8 cellular contexts compared by ENCODE assay signal in the genomic region with DNA sequence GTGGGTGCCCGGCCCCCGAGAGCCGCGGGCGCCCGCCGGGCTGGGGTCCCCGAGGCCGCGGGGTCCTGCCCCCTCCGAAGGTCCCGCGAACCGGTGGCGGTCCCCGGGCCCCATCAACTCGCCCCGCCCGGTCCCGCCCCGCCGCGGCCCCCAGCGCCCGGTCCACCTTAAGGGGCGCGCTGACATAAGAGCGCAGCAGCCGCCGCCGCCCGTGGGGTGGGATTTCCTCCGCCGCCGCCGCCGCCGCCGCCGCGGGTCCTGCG. TPM values are rescaled to one million over a fixed set of nuclear protein-coding genes. Genes with fewer than 3 reads are reported as not detected.
DNase-seq lines count a peak whose midpoint lies in the region; ATAC-seq and TF ChIP-seq lines count a peak whose summit lies in the region.

A gene with protein sequence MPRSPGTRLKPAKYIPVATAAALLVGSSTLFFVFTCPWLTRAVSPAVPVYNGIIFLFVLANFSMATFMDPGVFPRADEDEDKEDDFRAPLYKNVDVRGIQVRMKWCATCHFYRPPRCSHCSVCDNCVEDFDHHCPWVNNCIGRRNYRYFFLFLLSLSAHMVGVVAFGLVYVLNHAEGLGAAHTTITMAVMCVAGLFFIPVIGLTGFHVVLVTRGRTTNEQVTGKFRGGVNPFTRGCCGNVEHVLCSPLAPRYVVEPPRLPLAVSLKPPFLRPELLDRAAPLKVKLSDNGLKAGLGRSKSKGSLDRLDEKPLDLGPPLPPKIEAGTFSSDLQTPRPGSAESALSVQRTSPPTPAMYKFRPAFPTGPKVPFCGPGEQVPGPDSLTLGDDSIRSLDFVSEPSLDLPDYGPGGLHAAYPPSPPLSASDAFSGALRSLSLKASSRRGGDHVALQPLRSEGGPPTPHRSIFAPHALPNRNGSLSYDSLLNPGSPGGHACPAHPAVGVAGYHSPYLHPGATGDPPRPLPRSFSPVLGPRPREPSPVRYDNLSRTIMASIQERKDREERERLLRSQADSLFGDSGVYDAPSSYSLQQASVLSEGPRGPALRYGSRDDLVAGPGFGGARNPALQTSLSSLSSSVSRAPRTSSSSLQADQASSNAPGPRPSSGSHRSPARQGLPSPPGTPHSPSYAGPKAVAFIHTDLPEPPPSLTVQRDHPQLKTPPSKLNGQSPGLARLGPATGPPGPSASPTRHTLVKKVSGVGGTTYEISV (plus strand): TSS at position 212 of the 263 bp plus-strand sequence. CDS start 144 bp downstream, outside the sequence.

- peaks cover 14 to 30% of the 10 kb centered on the region in 2 donors for H3K4me1 ChIP-seq in lung (ENCODE audit: control insufficient read depth in 2 of 2, insufficient read depth in 2 of 2, low read length in 2 of 2)

- TF ChIP-seq CTCF in coronary artery (IDR thresholded peaks at IDR 0.05) (no peak), lung (IDR thresholded peaks at IDR 0.05; ENCODE audit: control extremely low read depth, extremely low read depth) (no peak)

- peak within 1 kb of the TSS in 1 of 2 donors; percentile 48 for H3K27ac Mint-ChIP-seq in stimulated activated naive CD8-positive, alpha-beta T cell treated with anti-CD3 and anti-CD28 coated beads, Interleukin-15, amount 100 ng/mL, for 72 hours

- H3K27me3 ChIP-seq in lung (ENCODE audit: control insufficient read depth, insufficient read depth): no peaks in the 10 kb centered on the region

- H3K9me3 ChIP-seq in lung (ENCODE audit: control insufficient read depth in 2 of 2, insufficient read depth in 1 of 2, low read length in 1 of 2): no peaks in the 10 kb centered on the region

- 0 to 1% methylated on average over 6 to 41 of the region's 42 CpGs for WGBS in lung, 2 donors

- no peaks in the 10 kb centered on the region for H3K27me3 Mint-ChIP-seq in stimulated activated naive CD8-positive, alpha-beta T cell treated with anti-CD3 and anti-CD28 coated beads, Interleukin-15, amount 100 ng/mL, for 72 hours

- H3K4me3 ChIP-seq in coronary artery: peak within 1 kb of the TSS; percentile 100
- peak within 1 kb of the TSS; percentile 91 for H3K4me3 ChIP-seq in lung

- H3K9me3 Mint-ChIP-seq in stimulated activated naive CD8-positive, alpha-beta T cell treated with anti-CD3 and anti-CD28 coated beads, Interleukin-15, amount 100 ng/mL, for 72 hours: no peaks in the 10 kb centered on the region

- peaks cover 0 to 8% of the 10 kb centered on the region in 2 donors for H3K36me3 ChIP-seq in lung (ENCODE audit: control insufficient read depth in 2 of 2, insufficient read depth in 2 of 2, low read length in 2 of 2)

- DNase-seq in EH (ENCODE audit: low read depth) (peak; percentile 48), T-helper 9 cell (peak; percentile 59), coronary artery (ENCODE audit: low spot score) (no peak), lung (ENCODE audit: low spot score) (no peak), COLO829 (ENCODE audit: low spot score) (no peak), SHP77 treated with DMSO at 0.1 percent for 48 hours (lab: John Stamatoyannopoulos, UW) (no peak)
- no peak for DNase-seq in stimulated activated naive CD8-positive, alpha-beta T cell treated with anti-CD3 and anti-CD28 coated beads, Interleukin-15, amount 100 ng/mL, for 72 hours

- peak; percentile 34 for ATAC-seq in HG02623 (IDR thresholded peaks at IDR 0.05; ENCODE audit: unreplicated experiment)
- peak; percentile 37 for ATAC-seq in lung (ENCODE audit: insufficient read depth, low FRiP score)
- ATAC-seq in stimulated activated naive CD8-positive, alpha-beta T cell treated with anti-CD3 and anti-CD28 coated beads, Interleukin-15, amount 100 ng/mL, for 72 hours: peak; percentile 56

- H3K27ac ChIP-seq in coronary artery (peak within 1 kb of the TSS; percentile 85 to 99), lung (ENCODE audit: low read depth in 1 of 2, low read length in 1 of 2) (peak within 1 kb of the TSS; percentile 92 to 98)

- H3K4me1 Mint-ChIP-seq in stimulated activated naive CD8-positive, alpha-beta T cell treated with anti-CD3 and anti-CD28 coated beads, Interleukin-15, amount 100 ng/mL, for 72 hours: peaks cover 78% of the 10 kb centered on the region

- H3K4me3 Mint-ChIP-seq in stimulated activated naive CD8-positive, alpha-beta T cell treated with anti-CD3 and anti-CD28 coated beads, Interleukin-15, amount 100 ng/mL, for 72 hours: peak within 1 kb of the TSS; percentile 66 to 83

RNA-seq across cellular contexts. Expression of the gene that starts here (rescaled TPM):
- 10 to 100 TPM; 29.1 to 75.1 TPM for total RNA-seq in lung
- 10 to 100 TPM; 28.4 to 41.9 TPM for polyA plus RNA-seq in lung

Comparison
In these comparisons a context has a peak if more than half of its experiments do, and no peak if none do; other contexts are left out.
1. DNase-seq: peak in EH (single experiment) and T-helper 9 cell (single experiment); none in coronary artery (single experiment), lung (single experiment), stimulated activated naive CD8-positive, alpha-beta T cell treated with anti-CD3 and anti-CD28 coated beads, Interleukin-15, amount 100 ng/mL, for 72 hours (0 of 2), COLO829 (single experiment) and SHP77 treated with DMSO at 0.1 percent for 48 hours (single experiment).
2. Peak in every context shown above with its lines, with median percentiles within 50 percentile points of each other: ATAC-seq.